ENCODE assay signal across 12 cellular contexts in genomic region chr6:10256113-10256690, GRCh38.
A peak's percentile ranks its signal among the peaks of the same experiment; 100 is the strongest.
DNase-seq lines count a peak whose midpoint lies in the region; ATAC-seq and TF ChIP-seq lines count a peak whose summit lies in the region.
"Had no signal": no experiment of that assay in that cellular context is flagged by ENCODE, and none has a peak within 500 bp of the region (broad histone marks: within the 10 kb centered on the region; RNA-seq: fewer than 3 reads in every experiment).

No MANE protein-coding gene starts in this region.

- peak; percentile 59 for TF ChIP-seq CTCF in GM06990 (IDR thresholded peaks at IDR 0.05; ENCODE audit: insufficient read depth, low read length, poor library complexity, severe bottlenecking)
- peak; percentile 24; the same call in 1 of the 2 replicates for TF ChIP-seq CTCF in VCaP (conservative IDR thresholded peaks at IDR 0.05)
- TF ChIP-seq CTCF in liver (IDR thresholded peaks at IDR 0.05; ENCODE audit: low read depth, low read length, missing input control) = peak; percentile 35

- H3K9me3 ChIP-seq in liver (ENCODE audit: control insufficient read depth in 4 of 4, low read length in 3 of 4) = no peaks in the 10 kb centered on the region
- H3K9me3 ChIP-seq: upper lobe of left lung had no signal

- H3K27me3 ChIP-seq in GM06990 (replicated peaks; ENCODE audit: control insufficient read depth, insufficient read depth, low read length) = no peaks in the 10 kb centered on the region; the same call in none of the 2 replicates
- no peaks in the 10 kb centered on the region for H3K27me3 ChIP-seq in liver (ENCODE audit: control insufficient read depth in 4 of 4, insufficient read depth in 4 of 4, low read length in 3 of 4)
- H3K27me3 ChIP-seq: upper lobe of left lung had no signal

- H3K27ac ChIP-seq in VCaP (no peak overlapping the region), liver (ENCODE audit: low read depth in 1 of 2, low read length in 2 of 2) (no peak overlapping the region)
- H3K27ac ChIP-seq: SK-N-MC, upper lobe of left lung had no signal

- DNase-seq in GM06990 (ENCODE audit: extremely low read depth, insufficient read length) (no peak), 8988T (no peak), Right ventricle myocardium inferior (ENCODE audit: missing footprints) (no peak)
- DNase-seq: activated naive CD8-positive, alpha-beta T cell treated with anti-CD3 and anti-CD28 coated beads, Interleukin-2, amount 10 ng/mL, durations not matched to agents 7 days and 5 days; stimulated activated CD4-positive, alpha-beta T cell treated with anti-CD3 and anti-CD28 coated beads, Interleukin-12 subunit alpha, Interleukin-12 subunit beta, amount 100 ng/mL, for 4 hours; upper lobe of left lung had no signal

- H3K9ac ChIP-seq in liver (ENCODE audit: low read depth in 1 of 2, low read length in 2 of 2) = no peak overlapping the region

- 79% methylated on average over 3 of the region's 3 CpGs for WGBS in liver

- H3K36me3 ChIP-seq in GM06990 (ENCODE audit: control insufficient read depth, insufficient read depth, low read length) (no peaks in the 10 kb centered on the region), liver (ENCODE audit: control insufficient read depth in 4 of 4, insufficient read depth in 3 of 4, low read depth in 1 of 4, low read length in 3 of 4) (no peaks in the 10 kb centered on the region)
- H3K36me3 ChIP-seq: upper lobe of left lung had no signal

- H3K4me3 ChIP-seq in GM06990 (replicated peaks; ENCODE audit: low read depth, low read length) = no peak overlapping the region
- no peak overlapping the region for H3K4me3 ChIP-seq in liver (ENCODE audit: low read depth in 1 of 3, low read length in 3 of 3)
- H3K4me3 ChIP-seq: SK-N-MC, upper lobe of left lung had no signal

- TF ChIP-seq RAD21 in liver (IDR thresholded peaks at IDR 0.05) = peak in 1 of 2 donors; percentile 14

- ATAC-seq in HG02798 (IDR thresholded peaks at IDR 0.05; ENCODE audit: poor library complexity, unreplicated experiment) (peak; percentile 54), HG03196 (IDR thresholded peaks at IDR 0.05; ENCODE audit: unreplicated experiment) (no peak), HG03025 (IDR thresholded peaks at IDR 0.05; ENCODE audit: low FRiP score, unreplicated experiment) (no peak), Right ventricle myocardium inferior (no peak)

- intact Hi-C loops in Right ventricle myocardium inferior (cut with DNase I) = no loop called here

- H3K4me1 ChIP-seq in liver (ENCODE audit: control insufficient read depth in 4 of 4, insufficient read depth in 4 of 4, low read length in 3 of 4) = no peaks in the 10 kb centered on the region
- H3K4me1 ChIP-seq: upper lobe of left lung had no signal

TF ChIP-seq in liver, 16 proteins besides CTCF, POLR2A, EP300 and RAD21:
- TF ChIP-seq FOXA2 (IDR thresholded peaks at IDR 0.05) (no peak), TAF1 (conservative IDR thresholded peaks at IDR 0.05) (no peak), GABPA (IDR thresholded peaks at IDR 0.05 in 1 of 2, conservative IDR thresholded peaks at IDR 0.05 in 1 of 2) (no peak), HNF4G (IDR thresholded peaks at IDR 0.05) (no peak), YY1 (IDR thresholded peaks at IDR 0.05) (no peak), SP1 (IDR thresholded peaks at IDR 0.05) (no peak), NR2F2 (IDR thresholded peaks at IDR 0.05) (no peak), HNF4A (conservative IDR thresholded peaks at IDR 0.05) (no peak), ATF3 (IDR thresholded peaks at IDR 0.05) (no peak), FOXA1 (IDR thresholded peaks at IDR 0.05) (no peak), EGR1 (IDR thresholded peaks at IDR 0.05; ENCODE audit: low read depth in 2 of 2) (no peak), JUND (IDR thresholded peaks at IDR 0.05) (no peak), MAX (IDR thresholded peaks at IDR 0.05) (no peak), REST (IDR thresholded peaks at IDR 0.05) (no peak), RXRA (IDR thresholded peaks at IDR 0.05) (no peak)
- TF ChIP-seq, protein P1, sequence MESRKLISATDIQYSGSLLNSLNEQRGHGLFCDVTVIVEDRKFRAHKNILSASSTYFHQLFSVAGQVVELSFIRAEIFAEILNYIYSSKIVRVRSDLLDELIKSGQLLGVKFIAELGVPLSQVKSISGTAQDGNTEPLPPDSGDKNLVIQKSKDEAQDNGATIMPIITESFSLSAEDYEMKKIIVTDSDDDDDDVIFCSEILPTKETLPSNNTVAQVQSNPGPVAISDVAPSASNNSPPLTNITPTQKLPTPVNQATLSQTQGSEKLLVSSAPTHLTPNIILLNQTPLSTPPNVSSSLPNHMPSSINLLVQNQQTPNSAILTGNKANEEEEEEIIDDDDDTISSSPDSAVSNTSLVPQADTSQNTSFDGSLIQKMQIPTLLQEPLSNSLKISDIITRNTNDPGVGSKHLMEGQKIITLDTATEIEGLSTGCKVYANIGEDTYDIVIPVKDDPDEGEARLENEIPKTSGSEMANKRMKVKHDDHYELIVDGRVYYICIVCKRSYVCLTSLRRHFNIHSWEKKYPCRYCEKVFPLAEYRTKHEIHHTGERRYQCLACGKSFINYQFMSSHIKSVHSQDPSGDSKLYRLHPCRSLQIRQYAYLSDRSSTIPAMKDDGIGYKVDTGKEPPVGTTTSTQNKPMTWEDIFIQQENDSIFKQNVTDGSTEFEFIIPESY (IDR thresholded peaks at IDR 0.05) = no peak
